23 cellular contexts compared by ENCODE assay signal in genomic region chr2:2181505-2181904, GRCh38.
"Had no signal": no experiment of that assay in that cellular context is flagged by ENCODE, and none has a peak within 500 bp of the region (broad histone marks: within the 10 kb centered on the region; RNA-seq: fewer than 3 reads in every experiment).

No MANE protein-coding gene starts in this region.

- H3K9me3 ChIP-seq: heart left ventricle, psoas muscle, testis, transverse colon had no signal

- H3K36me3 ChIP-seq: heart left ventricle, spleen, transverse colon had no signal

- DNase-seq: effector CD4-positive, alpha-beta T cell; endodermal cell; foreskin melanocyte; heart left ventricle; hippocampal formation; left colon; left ventricle myocardium superior; mesendoderm; naive B cell; psoas muscle; retina; spleen; stimulated activated CD4-positive, alpha-beta T cell treated with anti-CD3 and anti-CD28 coated beads, Interleukin-15, amount 100 ng/mL, for 24 hours; stimulated activated CD4-positive, alpha-beta T cell treated with anti-CD3 and anti-CD28 coated beads, Interleukin-1b, Interleukin-23, amount 100 ng/mL, for 48 hours; stimulated activated CD4-positive, alpha-beta T cell treated with anti-CD3 and anti-CD28 coated beads, Interleukin-4, amount 100 ng/mL, for 24 hours; testis; transverse colon had no signal

- H3K27me3 Mint-ChIP-seq: naive B cell; stimulated activated memory B cell treated with anti-CD40 and anti-IgM and Interleukin-4, amounts not matched to agents 10 μg/mL and 1 μg/mL and 100 μg/mL, for 72 hours had no signal

- H3K4me1 ChIP-seq: psoas muscle, spleen, testis, transverse colon had no signal

- H3K27me3 ChIP-seq: heart left ventricle, spleen, testis, transverse colon had no signal

- H3K4me1 Mint-ChIP-seq: endodermal cell; naive B cell; nephron; stimulated activated memory B cell treated with anti-CD40 and anti-IgM and Interleukin-4, amounts not matched to agents 10 μg/mL and 1 μg/mL and 100 μg/mL, for 72 hours had no signal

- ATAC-seq: left colon; left ventricle myocardium superior; psoas muscle; sciatic nerve; stimulated activated memory B cell treated with anti-CD40 and anti-IgM and Interleukin-4, amounts not matched to agents 10 μg/mL and 1 μg/mL and 100 μg/mL, for 72 hours had no signal

- H3K9me3 Mint-ChIP-seq: nephron; stimulated activated naive CD8-positive, alpha-beta T cell treated with anti-CD3 and anti-CD28 coated beads, Interleukin-15, Interleukin-2, amounts not matched to agents 100 ng/mL and 50 ng/mL, for 24 hours had no signal

- H3K4me3 Mint-ChIP-seq: endodermal cell; naive B cell; nephron; stimulated activated memory B cell treated with anti-CD40 and anti-IgM and Interleukin-4, amounts not matched to agents 10 μg/mL and 1 μg/mL and 100 μg/mL, for 72 hours; stimulated activated naive CD8-positive, alpha-beta T cell treated with anti-CD3 and anti-CD28 coated beads, Interleukin-15, Interleukin-2, amounts not matched to agents 100 ng/mL and 50 ng/mL, for 24 hours had no signal

- H3K27ac Mint-ChIP-seq: endodermal cell; naive B cell; nephron; stimulated activated memory B cell treated with anti-CD40 and anti-IgM and Interleukin-4, amounts not matched to agents 10 μg/mL and 1 μg/mL and 100 μg/mL, for 72 hours; stimulated activated naive CD8-positive, alpha-beta T cell treated with anti-CD3 and anti-CD28 coated beads, Interleukin-15, Interleukin-2, amounts not matched to agents 100 ng/mL and 50 ng/mL, for 24 hours had no signal

- H3K4me3 ChIP-seq: coronary artery, heart left ventricle, psoas muscle, spleen, testis, transverse colon had no signal

- H3K27ac ChIP-seq: coronary artery, heart left ventricle, psoas muscle, spleen, testis, transverse colon had no signal

- H3K36me3 Mint-ChIP-seq: naive B cell; stimulated activated memory B cell treated with anti-CD40 and anti-IgM and Interleukin-4, amounts not matched to agents 10 μg/mL and 1 μg/mL and 100 μg/mL, for 72 hours had no signal

- FAIRE-seq: endothelial cell of umbilical vein had no signal
